Comparison of ENCODE assay signal across 8 cellular contexts in the genomic region with DNA sequence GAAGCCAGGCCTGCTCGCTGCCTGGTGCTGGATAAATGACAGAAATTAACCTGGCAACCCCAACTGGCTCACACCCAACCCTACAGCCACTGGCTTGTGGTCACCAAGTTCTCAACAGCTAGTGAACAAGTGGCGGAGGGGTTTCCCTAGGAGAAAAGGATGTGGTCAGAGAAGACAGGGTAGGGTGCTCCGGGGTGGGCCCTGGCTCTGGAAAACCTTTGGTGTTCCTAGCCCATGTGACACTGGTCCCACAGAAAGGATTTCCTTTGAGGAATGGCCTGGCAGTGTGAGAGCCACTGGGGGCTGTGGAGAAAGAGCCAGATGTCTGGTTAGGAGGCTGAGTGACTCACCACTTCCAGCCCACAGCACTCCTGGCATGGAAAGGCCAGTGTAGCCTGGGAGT. TPM values are rescaled to one million over a fixed set of nuclear protein-coding genes. Genes with fewer than 3 reads are reported as not detected.
DNase-seq lines count a peak whose midpoint lies in the region; ATAC-seq lines count a peak whose summit lies in the region.

No MANE protein-coding gene starts in this region.

- H4K12ac ChIP-seq in trophoblast cell (ENCODE audit: low read depth, low read length) = no peak overlapping the region

- H3K27me3 ChIP-seq in trophoblast cell (ENCODE audit: insufficient read depth, low read length) (no peaks in the 10 kb centered on the region), HAP-1 (ENCODE audit: low read depth) (no peaks in the 10 kb centered on the region)

- H3K18ac ChIP-seq in trophoblast cell (ENCODE audit: low read length) = no peak overlapping the region

- H3K36me3 ChIP-seq in trophoblast cell (ENCODE audit: control insufficient read depth in 1 of 2, insufficient read depth in 2 of 2, low read length in 2 of 2) (no peaks in the 10 kb centered on the region), HAP-1 (replicated peaks) (no peaks in the 10 kb centered on the region)

- H4K91ac ChIP-seq in trophoblast cell (ENCODE audit: low read depth, low read length) = no peak overlapping the region

- WGBS in trophoblast cell (ENCODE audit: extremely low coverage, insufficient coverage, insufficient read length) = no CpG with 5 or more reads among the region's 3 CpGs

- no peak overlapping the region for H3K4me3 ChIP-seq in trophoblast cell (ENCODE audit: low read depth, low read length)
- H3K4me3 ChIP-seq in HAP-1 = no peak overlapping the region

- H2BK120ac ChIP-seq in trophoblast cell (ENCODE audit: insufficient read depth, low read length, poor library complexity) = no peak overlapping the region

- no peak overlapping the region for H3K23ac ChIP-seq in trophoblast cell (ENCODE audit: low read length)

- H3K4me2 ChIP-seq in trophoblast cell (ENCODE audit: low read length) = no peak overlapping the region

- H2AFZ ChIP-seq in trophoblast cell (ENCODE audit: insufficient read depth, low read length, poor library complexity) = no peak overlapping the region

- DNase-seq in NCI-H226 = peak; percentile 78
- DNase-seq in dermis blood vessel endothelial cell = peak; percentile 84
- DNase-seq in trophoblast cell = peak; percentile 58 to 66
- DNase-seq in stimulated activated CD4-positive, alpha-beta T cell treated with anti-CD3 and anti-CD28 coated beads, Interleukin-12 subunit alpha, Interleukin-12 subunit beta, amount 100 ng/mL, for 4 hours = no peak
- DNase-seq in HAP-1 (ENCODE audit: low spot score in 2 of 2) = no peak

- H3K14ac ChIP-seq in trophoblast cell (ENCODE audit: low read length) = no peak overlapping the region

- no peak overlapping the region for H2BK5ac ChIP-seq in trophoblast cell (ENCODE audit: low read depth, low read length, poor library complexity)

- no peaks in the 10 kb centered on the region for H3K79me2 ChIP-seq in trophoblast cell (ENCODE audit: control insufficient read depth, insufficient read depth, low read length, poor library complexity)

- H3K4ac ChIP-seq in trophoblast cell (ENCODE audit: low read depth, low read length) = no peak overlapping the region

- H3K9me3 ChIP-seq in trophoblast cell (ENCODE audit: insufficient read depth, low read depth, low read length) = no peaks in the 10 kb centered on the region
- no peaks in the 10 kb centered on the region for H3K9me3 ChIP-seq in HAP-1

- H3K27ac ChIP-seq in trophoblast cell (ENCODE audit: low read depth, low read length) = no peak overlapping the region

- no peaks in the 10 kb centered on the region for H3K79me1 ChIP-seq in trophoblast cell (ENCODE audit: low read length)

- peak; percentile 57 for ATAC-seq in GM18907 (IDR thresholded peaks at IDR 0.05; ENCODE audit: unreplicated experiment)
- ATAC-seq in GM18870 (IDR thresholded peaks at IDR 0.05; ENCODE audit: unreplicated experiment) = no peak
- no peak for ATAC-seq in GM21526 (IDR thresholded peaks at IDR 0.05; ENCODE audit: low FRiP score, unreplicated experiment)

- H4K8ac ChIP-seq in trophoblast cell (ENCODE audit: low read depth, low read length) = no peak overlapping the region

- in situ Hi-C loops in HAP-1 (cut with MboI; ENCODE audit: low sequenced_read_pairs) = no loop called here

- H2AK5ac ChIP-seq in trophoblast cell (ENCODE audit: low read length) = no peak overlapping the region

- no peak overlapping the region for H3K9ac ChIP-seq in trophoblast cell (ENCODE audit: low read length)

- H3K4me1 ChIP-seq in trophoblast cell (ENCODE audit: control insufficient read depth in 1 of 2, insufficient read depth in 2 of 2, low read length in 2 of 2) (peaks cover 11% of the 10 kb centered on the region in 2 experiments), HAP-1 (no peaks in the 10 kb centered on the region)

- H2BK12ac ChIP-seq in trophoblast cell (ENCODE audit: low read length) = no peak overlapping the region

RNA-seq across cellular contexts. Expression of gene SYNE3, which starts 8.7 kb away (rescaled TPM):
- 15.5 and 33.6 TPM in 2 replicates for total RNA-seq in dermis blood vessel endothelial cell
- 0.81 and 0.86 TPM in 2 replicates for polyA plus RNA-seq in trophoblast cell (2013)

RNA-seq across cellular contexts. Expression of gene GLRX5, which starts 27.1 kb away (rescaled TPM):
- 50.2 and 56.9 TPM in 2 replicates for total RNA-seq in dermis blood vessel endothelial cell
- 44.9 and 47.3 TPM in 2 replicates for polyA plus RNA-seq in trophoblast cell (2013)

Comparison
In these comparisons a context has a peak if more than half of its experiments do, and no peak if none do; other contexts are left out.
1. DNase-seq: peak in NCI-H226 (single experiment), dermis blood vessel endothelial cell (single experiment) and trophoblast cell (2 of 2); none in stimulated activated CD4-positive, alpha-beta T cell treated with anti-CD3 and anti-CD28 coated beads, Interleukin-12 subunit alpha, Interleukin-12 subunit beta, amount 100 ng/mL, for 4 hours (single experiment) and HAP-1 (0 of 2).